ENCODE assay signal across 1 cellular context in the genomic region with DNA sequence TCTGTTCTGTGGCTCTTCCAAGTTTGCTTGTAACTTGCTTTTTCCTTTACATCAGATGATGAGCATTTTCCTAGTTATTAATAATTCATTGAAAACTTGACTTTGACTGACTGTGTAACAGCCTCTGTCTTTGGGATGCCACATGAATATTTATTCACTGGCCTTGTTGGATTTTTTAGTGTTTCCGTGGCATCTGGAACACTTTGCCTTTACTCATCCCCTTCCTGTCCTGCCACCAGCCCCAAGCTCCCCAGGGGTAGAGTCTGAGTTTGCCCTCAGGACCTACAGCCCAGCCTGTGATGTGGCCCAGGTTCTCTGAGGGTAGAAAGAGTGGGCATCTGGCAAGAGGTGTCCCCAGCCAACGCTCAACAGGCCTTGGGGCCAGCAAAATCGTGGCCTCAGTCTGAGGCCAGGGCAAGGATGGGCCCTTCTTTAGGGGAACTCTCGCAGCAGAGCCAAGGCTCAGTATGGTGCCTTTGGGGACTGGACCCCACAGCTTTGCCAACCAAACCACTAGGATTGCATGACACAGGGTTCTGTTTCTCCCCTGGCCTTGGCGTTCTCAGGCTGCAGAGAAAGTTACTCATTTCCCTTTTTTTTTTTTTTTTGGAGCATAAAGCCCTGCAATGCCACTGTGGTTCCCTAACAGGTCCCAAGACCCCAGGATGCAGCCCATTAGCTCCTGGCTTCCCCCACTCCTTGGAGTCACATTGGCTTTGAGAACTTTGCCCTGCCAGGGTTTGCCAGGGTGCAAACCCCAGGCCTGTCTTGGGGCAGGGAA.
TF ChIP-seq lines count a peak whose summit lies in the region.

No MANE protein-coding gene starts in this region.

TF ChIP-seq in GM23338, 12 proteins besides CTCF, POLR2A, EP300 and RAD21 (continued from another document):
- no peak for TF ChIP-seq ZNF462 (CRISPR knock-in tag; IDR thresholded peaks at IDR 0.05)
- no peak for TF ChIP-seq EZH2phosphoT487 (IDR thresholded peaks at IDR 0.05; ENCODE audit: unreplicated experiment)
TF ChIP-seq in GM23338: peak in this region for 0.
